1 cellular context compared by ENCODE assay signal in the genomic region with DNA sequence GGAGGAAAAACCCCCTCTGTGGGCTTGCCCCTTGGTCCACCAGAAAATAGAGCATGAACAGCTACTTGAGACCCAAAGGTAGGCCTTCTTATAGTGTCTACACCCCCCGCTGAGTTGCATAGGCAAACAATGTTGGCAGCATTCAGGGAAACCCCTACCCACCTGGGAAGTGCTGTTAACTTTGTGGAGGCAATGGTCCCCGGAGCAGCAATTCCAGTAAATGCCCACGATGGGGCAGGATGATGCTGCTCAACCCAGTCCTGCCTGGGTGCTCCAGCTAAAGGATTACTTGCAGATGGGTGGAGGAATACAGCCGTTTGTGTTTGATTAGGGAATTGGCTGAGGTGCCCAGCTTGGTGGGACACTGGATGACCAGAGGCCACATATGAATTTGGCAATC.
TF ChIP-seq lines count a peak whose summit lies in the region.

No MANE protein-coding gene starts in this region.

TF ChIP-seq in H1, 55 proteins besides CTCF, POLR2A, EP300 and RAD21:
- TF ChIP-seq SAP30 (IDR thresholded peaks at IDR 0.05; ENCODE audit: insufficient read depth, insufficient replicate concordance, low read length) = no peak
- no peak for TF ChIP-seq GTF2F1 (IDR thresholded peaks at IDR 0.05; ENCODE audit: borderline replicate concordance, low read depth, low read length)
